In genomic region chr9:127540664-127541041, GRCh38 we compare ENCODE assay signal across 14 cellular contexts.
DNase-seq lines count a peak whose midpoint lies in the region; ATAC-seq, FAIRE-seq and TF ChIP-seq lines count a peak whose summit lies in the region.
"Had no signal": no experiment of that assay in that cellular context is flagged by ENCODE, and none has a peak within 500 bp of the region (broad histone marks: within the 10 kb centered on the region; RNA-seq: fewer than 3 reads in every experiment).

No MANE protein-coding gene starts in this region.

- TF ChIP-seq POLR2A in IMR-90 (IDR thresholded peaks at IDR 0.05; ENCODE audit: low read depth, low read length) (no peak), endothelial cell of umbilical vein (IDR thresholded peaks at IDR 0.05; ENCODE audit: low read depth, low read length) (no peak)

- H3K4ac ChIP-seq in IMR-90 (ENCODE audit: low read depth, low read length), result peak overlapping the region; percentile 95

- no peak overlapping the region for H2BK15ac ChIP-seq in IMR-90 (ENCODE audit: low read depth, low read length)

- H3K36me3 ChIP-seq in IMR-90 (ENCODE audit: control insufficient read depth, insufficient read depth, low read length) (peaks cover 33% of the 10 kb centered on the region), endothelial cell of umbilical vein (ENCODE audit: control insufficient read depth in 2 of 2, extremely low read depth in 1 of 2, insufficient read depth in 2 of 2, low read length in 2 of 2) (peaks cover 0 to 4% of the 10 kb centered on the region in 2 experiments), osteoblast (ENCODE audit: insufficient read depth, low read length) (peaks cover 22% of the 10 kb centered on the region)

- peaks cover 2% of the 10 kb centered on the region for H3K4me1 Mint-ChIP-seq in activated CD4-positive, alpha-beta T cell treated with anti-CD3 and anti-CD28 coated beads, Interleukin-2, amount 10 ng/mL, durations not matched to agents 24 days and 14 days
- H3K4me1 Mint-ChIP-seq: activated naive CD8-positive, alpha-beta T cell treated with anti-CD3 and anti-CD28 coated beads for 36 hours had no signal

- H4K20me1 ChIP-seq in IMR-90 (ENCODE audit: insufficient read depth, low read length), result peaks cover 93% of the 10 kb centered on the region
- no peaks in the 10 kb centered on the region for H4K20me1 ChIP-seq in endothelial cell of umbilical vein (replicated peaks; ENCODE audit: control insufficient read depth, extremely low read depth, insufficient read depth, low read length)
- peaks cover 53% of the 10 kb centered on the region for H4K20me1 ChIP-seq in osteoblast (ENCODE audit: insufficient read depth, low read length)

- peak overlapping the region; percentile 90; the same call in 1 of the 2 replicates for H2AK5ac ChIP-seq in IMR-90 (ENCODE audit: low read depth, low read length)

- POLR2A ChIA-PET in IMR-90 (lab: Charles Lee; ENCODE audit: unreplicated experiment) (no interaction called here), endothelial cell of umbilical vein (lab: Charles Lee) (no interaction called here)

- H3K9ac ChIP-seq in IMR-90 (ENCODE audit: low read depth, low read length) (no peak overlapping the region), endothelial cell of umbilical vein (replicated peaks; ENCODE audit: extremely low read depth, insufficient read depth, low read length) (no peak overlapping the region)

- peak overlapping the region; percentile 86 for H3K27ac ChIP-seq in IMR-90 (ENCODE audit: insufficient read depth, low read length)
- H3K27ac ChIP-seq in endothelial cell of umbilical vein (ENCODE audit: insufficient read depth, low read depth, low read length), result no peak overlapping the region
- H3K27ac ChIP-seq in osteoblast (ENCODE audit: low read depth, low read length), result peak overlapping the region; percentile 92

- no peaks in the 10 kb centered on the region for H3K27me3 Mint-ChIP-seq in activated CD4-positive, alpha-beta T cell treated with anti-CD3 and anti-CD28 coated beads, Interleukin-2, amount 10 ng/mL, durations not matched to agents 24 days and 14 days
- H3K27me3 Mint-ChIP-seq: activated naive CD8-positive, alpha-beta T cell treated with anti-CD3 and anti-CD28 coated beads for 36 hours had no signal

- ATAC-seq in IMR-90 (ENCODE audit: low read depth), result no peak

- no peaks in the 10 kb centered on the region for H3K27me3 ChIP-seq in IMR-90 (ENCODE audit: control insufficient read depth, insufficient read depth, low read length)
- no peaks in the 10 kb centered on the region for H3K27me3 ChIP-seq in endothelial cell of umbilical vein (ENCODE audit: control insufficient read depth in 2 of 2, insufficient read depth in 2 of 2, low read length in 2 of 2)
- H3K27me3 ChIP-seq in osteoblast (ENCODE audit: insufficient read depth, low read length), result no peaks in the 10 kb centered on the region

- H3K23ac ChIP-seq in IMR-90 (ENCODE audit: low read depth, low read length), result peak overlapping the region; percentile 10; the same call in 1 of the 2 replicates

- intact Hi-C loops in IMR-90 (cut with micrococcal nuclease) (no loop called here), endothelial cell of umbilical vein (cut with micrococcal nuclease) (no loop called here)
- intact Hi-C loops in activated CD4-positive, alpha-beta T cell treated with anti-CD3 and anti-CD28 coated beads, Interleukin-2, amount 10 ng/mL, durations not matched to agents 24 days and 14 days (cut with micrococcal nuclease), result no loop called here

- H3K56ac ChIP-seq in IMR-90 (ENCODE audit: extremely low read depth, insufficient read depth, low read length), result no peak overlapping the region

- H2BK20ac ChIP-seq in IMR-90 (ENCODE audit: low read depth, low read length), result 0 out of 2 replicates have a peak overlapping the region, but pooled peaks have one; percentile 86

- 62% methylated on average over 4 of the region's 13 CpGs; no CpG with 5 or more reads in 1 of the 2 experiments for WGBS in IMR-90 (ENCODE audit: extremely low coverage in 2 of 2, insufficient read length in 1 of 2), 2 experiments

- H4K8ac ChIP-seq in IMR-90 (ENCODE audit: low read depth in 2 of 2, low read length in 2 of 2), result peak overlapping the region in 1 of 2 experiments; percentile 83; a peak in 1 of 4 replicates

- FAIRE-seq in endothelial cell of umbilical vein (lab: Jason Lieb, UNC), result no peak
- FAIRE-seq: GM12891 had no signal

- H3K9me3 Mint-ChIP-seq in activated CD4-positive, alpha-beta T cell treated with anti-CD3 and anti-CD28 coated beads, Interleukin-2, amount 10 ng/mL, durations not matched to agents 24 days and 14 days, result no peaks in the 10 kb centered on the region
- H3K9me3 Mint-ChIP-seq: activated naive CD8-positive, alpha-beta T cell treated with anti-CD3 and anti-CD28 coated beads for 36 hours had no signal

- H3K79me1 ChIP-seq in IMR-90 (ENCODE audit: low read depth in 1 of 2, low read length in 2 of 2), result peaks cover 5 to 79% of the 10 kb centered on the region in 2 experiments; a peak in 3 of 4 replicates

- peak overlapping the region; percentile 61; the same call in 1 of the 2 replicates for H3K14ac ChIP-seq in IMR-90 (replicated peaks; ENCODE audit: low read depth, low read length)

- no peak for TF ChIP-seq CTCF in IMR-90 (conservative IDR thresholded peaks at IDR 0.05; ENCODE audit: low read depth, low read length)
- peak; percentile 3 to 11 for TF ChIP-seq CTCF in endothelial cell of umbilical vein (IDR thresholded peaks at IDR 0.05; ENCODE audit: extremely low read depth in 1 of 2, insufficient read depth in 1 of 2, low read depth in 1 of 2, low read length in 2 of 2)
- TF ChIP-seq CTCF in osteoblast (IDR thresholded peaks at IDR 0.05; ENCODE audit: extremely low read depth, low read depth, low read length), result peak; percentile 17

- H2AK9ac ChIP-seq in IMR-90 (replicated peaks; ENCODE audit: low read depth, low read length, poor library complexity), result peak overlapping the region; percentile 71

- in situ Hi-C loops in IMR-90 (cut with MboI; ENCODE audit: low sequenced_read_pairs), result no loop called here

- H3K27ac Mint-ChIP-seq in activated CD4-positive, alpha-beta T cell treated with anti-CD3 and anti-CD28 coated beads, Interleukin-2, amount 10 ng/mL, durations not matched to agents 24 days and 14 days, result no peak overlapping the region
- H3K27ac Mint-ChIP-seq: activated naive CD8-positive, alpha-beta T cell treated with anti-CD3 and anti-CD28 coated beads for 36 hours had no signal

- H2BK5ac ChIP-seq in IMR-90 (ENCODE audit: low read depth, low read length, poor library complexity, severe bottlenecking), result peak overlapping the region; percentile 84

- peak overlapping the region; percentile 93 for H2BK120ac ChIP-seq in IMR-90 (ENCODE audit: low read depth, low read length)

- H3K18ac ChIP-seq in IMR-90 (ENCODE audit: low read depth, low read length), result no peak overlapping the region

- no peaks in the 10 kb centered on the region for H3K36me3 Mint-ChIP-seq in activated CD4-positive, alpha-beta T cell treated with anti-CD3 and anti-CD28 coated beads, Interleukin-2, amount 10 ng/mL, durations not matched to agents 24 days and 14 days (ENCODE audit: low read depth)
- H3K36me3 Mint-ChIP-seq: activated naive CD8-positive, alpha-beta T cell treated with anti-CD3 and anti-CD28 coated beads for 36 hours had no signal

- H3K4me2 ChIP-seq in IMR-90 (ENCODE audit: low read depth, low read length), result no peak overlapping the region
- no peak overlapping the region for H3K4me2 ChIP-seq in endothelial cell of umbilical vein (ENCODE audit: insufficient read depth, low read length)
- H3K4me2 ChIP-seq in osteoblast (ENCODE audit: insufficient read depth, low read length), result peak overlapping the region; percentile 18

- peak; percentile 78 for DNase-seq in A172 (ENCODE audit: low spot score)
- DNase-seq in IMR-90, result no peak
- no peak for DNase-seq in endothelial cell of umbilical vein (ENCODE audit: low read depth, low spot score)
- DNase-seq in osteoblast (ENCODE audit: insufficient read length, low spot score, missing footprints), result peak; percentile 62
- DNase-seq in AG08395 (ENCODE audit: low spot score), result no peak
- no peak for DNase-seq in stimulated activated CD4-positive, alpha-beta T cell treated with anti-CD3 and anti-CD28 coated beads, Interleukin-2, amount 100 ng/mL, for 24 hours
- DNase-seq in activated CD4-positive, alpha-beta T cell treated with anti-CD3 and anti-CD28 coated beads, Interleukin-2, amount 10 ng/mL, durations not matched to agents 24 days and 14 days, result no peak
- no peak for DNase-seq in NCI-H1436 (lab: John Stamatoyannopoulos, UW)
- DNase-seq: activated naive CD8-positive, alpha-beta T cell treated with anti-CD3 and anti-CD28 coated beads for 36 hours; dermis blood vessel endothelial cell; NCI-H1105 treated with DMSO at 0.1 percent for 48 hours; NCI-H510A; SHP77 treated with DMSO at 0.1 percent for 48 hours had no signal

- peak overlapping the region; percentile 96; the same call in 1 of the 2 replicates for H4K91ac ChIP-seq in IMR-90 (ENCODE audit: insufficient read depth, low read depth, low read length)

- H3K4me3 ChIP-seq in IMR-90 (ENCODE audit: insufficient read depth, low read depth, low read length) (no peak overlapping the region), endothelial cell of umbilical vein (replicated peaks in 1 of 3; ENCODE audit: insufficient read depth in 1 of 3, low read depth in 1 of 3, low read length in 3 of 3) (no peak overlapping the region), osteoblast (ENCODE audit: insufficient read depth, low read length) (no peak overlapping the region)

- H3K4me1 ChIP-seq in IMR-90 (ENCODE audit: control insufficient read depth, insufficient read depth, low read length) (peaks cover 78% of the 10 kb centered on the region), endothelial cell of umbilical vein (ENCODE audit: control insufficient read depth, extremely low read depth, insufficient read depth, low read length) (peaks cover 40% of the 10 kb centered on the region), osteoblast (ENCODE audit: insufficient read depth, low read length) (peaks cover 92% of the 10 kb centered on the region)

- TF ChIP-seq RAD21 in IMR-90 (IDR thresholded peaks at IDR 0.05; ENCODE audit: low read length), result no peak

- BruUV-seq in IMR-90 (replicated peaks; lab: Mats Ljungman, UMichigan) (no TSS peak), endothelial cell of umbilical vein (replicated peaks; lab: Mats Ljungman, UMichigan) (no TSS peak)

- H3K9me1 ChIP-seq in IMR-90 (ENCODE audit: insufficient read depth, low read length) (peaks cover 41% of the 10 kb centered on the region), endothelial cell of umbilical vein (replicated peaks; ENCODE audit: control insufficient read depth, extremely low read depth, insufficient read depth, low read length) (no peaks in the 10 kb centered on the region)

- no peak overlapping the region for H4K5ac ChIP-seq in IMR-90 (ENCODE audit: low read depth, low read length)

- CTCF ChIA-PET in IMR-90 (lab: Yijun Ruan, JAX), result no interaction called here
- CTCF ChIA-PET in endothelial cell of umbilical vein (lab: Charles Lee), result interaction anchor here (0.6 to 3.2 kb wide), 17 partner anchors 10 to 204 kb away, joined by 3 to 24 read pairs (median 6); partner anchors contain the start of gene TOR2A

- H3K9me3 ChIP-seq in IMR-90 (ENCODE audit: control insufficient read depth, insufficient read depth, low read length), result no peaks in the 10 kb centered on the region
- no peaks in the 10 kb centered on the region for H3K9me3 ChIP-seq in endothelial cell of umbilical vein (replicated peaks; ENCODE audit: control insufficient read depth, insufficient read depth, low read length)
- H3K9me3 ChIP-seq in osteoblast (ENCODE audit: low read depth, low read length), result no peaks in the 10 kb centered on the region

- no peak overlapping the region for H3K4me3 Mint-ChIP-seq in activated CD4-positive, alpha-beta T cell treated with anti-CD3 and anti-CD28 coated beads, Interleukin-2, amount 10 ng/mL, durations not matched to agents 24 days and 14 days
- H3K4me3 Mint-ChIP-seq: activated naive CD8-positive, alpha-beta T cell treated with anti-CD3 and anti-CD28 coated beads for 36 hours had no signal

- H2AFZ ChIP-seq in IMR-90 (replicated peaks; ENCODE audit: low read length, poor library complexity) (no peak overlapping the region), endothelial cell of umbilical vein (ENCODE audit: low read depth, low read length) (no peak overlapping the region), osteoblast (ENCODE audit: low read length) (no peak overlapping the region)

- peaks cover 94% of the 10 kb centered on the region for H3K79me2 ChIP-seq in endothelial cell of umbilical vein (ENCODE audit: control insufficient read depth, insufficient read depth, low read length)
- H3K79me2 ChIP-seq in osteoblast (ENCODE audit: insufficient read depth, low read length), result peaks cover 93% of the 10 kb centered on the region

- dilution Hi-C loops in IMR-90 (cut with HindIII; ENCODE audit: low sequenced_read_pairs, unreplicated experiment) (no loop called here), endothelial cell of umbilical vein (cut with MboI; ENCODE audit: extremely low pct_ligation_motif_present, low sequenced_read_pairs) (no loop called here)

Comparison
In these comparisons a context has a peak if more than half of its experiments do, and no peak if none do; other contexts are left out.
1. DNase-seq: peak in A172 (single experiment) and osteoblast (single experiment); none in IMR-90 (single experiment), endothelial cell of umbilical vein (single experiment), AG08395 (single experiment), stimulated activated CD4-positive, alpha-beta T cell treated with anti-CD3 and anti-CD28 coated beads, Interleukin-2, amount 100 ng/mL, for 24 hours (0 of 2), activated CD4-positive, alpha-beta T cell treated with anti-CD3 and anti-CD28 coated beads, Interleukin-2, amount 10 ng/mL, durations not matched to agents 24 days and 14 days (single experiment) and NCI-H1436 (single experiment).